In the genomic region with DNA sequence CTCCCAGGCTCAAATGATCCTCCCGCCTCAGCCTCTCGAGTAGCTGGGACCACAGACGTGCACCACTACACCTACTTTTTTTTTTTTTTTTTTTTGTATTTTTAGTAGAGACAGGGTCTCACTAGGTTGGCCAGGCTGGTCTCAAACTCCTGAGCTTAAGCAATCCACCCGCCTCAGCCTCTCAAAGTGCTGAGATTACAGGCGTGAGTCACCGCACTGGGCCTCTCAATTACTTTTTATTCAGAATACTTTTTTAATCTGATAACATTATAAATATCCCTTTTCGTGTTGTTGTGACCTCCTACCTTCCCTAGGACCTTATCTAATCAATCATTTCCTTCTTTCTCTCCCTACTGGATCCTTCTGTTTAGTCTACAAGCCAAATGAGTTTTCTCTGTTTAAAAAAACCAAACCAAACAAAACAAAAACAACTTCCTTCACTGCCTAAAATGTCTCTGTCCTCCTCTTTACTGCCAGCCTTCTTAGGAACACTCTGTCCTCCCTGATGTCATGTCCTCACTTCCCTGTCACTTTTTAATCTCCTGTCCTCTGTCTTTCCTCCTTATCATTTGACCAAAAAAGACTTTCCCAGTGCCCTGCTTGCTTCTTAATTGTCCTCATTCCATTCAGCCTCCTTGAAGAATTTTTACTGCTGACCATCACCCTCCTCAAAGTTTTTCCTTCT, we compare ENCODE assay signal across 18 cellular contexts.
DNase-seq lines count a peak whose midpoint lies in the region; ATAC-seq, FAIRE-seq and TF ChIP-seq lines count a peak whose summit lies in the region.
"Had no signal": no experiment of that assay in that cellular context is flagged by ENCODE, and none has a peak within 500 bp of the region (broad histone marks: within the 10 kb centered on the region; RNA-seq: fewer than 3 reads in every experiment).

No MANE protein-coding gene starts in this region.

- H3K4me3 ChIP-seq in heart left ventricle, result no peak overlapping the region
- H3K4me3 ChIP-seq in endothelial cell of umbilical vein (replicated peaks in 1 of 3; ENCODE audit: insufficient read depth in 1 of 3, low read depth in 1 of 3, low read length in 3 of 3), result no peak overlapping the region
- no peak overlapping the region for H3K4me3 ChIP-seq in parathyroid adenoma (ENCODE audit: low read depth, low read length)
- no peak overlapping the region for H3K4me3 ChIP-seq in tibial artery
- H3K4me3 ChIP-seq: GM23338 had no signal

- no peaks in the 10 kb centered on the region for H3K36me3 ChIP-seq in heart left ventricle
- no peaks in the 10 kb centered on the region for H3K36me3 ChIP-seq in endothelial cell of umbilical vein (ENCODE audit: control insufficient read depth in 2 of 2, extremely low read depth in 1 of 2, insufficient read depth in 2 of 2, low read length in 2 of 2)
- H3K36me3 ChIP-seq in parathyroid adenoma (ENCODE audit: control insufficient read depth, insufficient read depth, low read length), result no peaks in the 10 kb centered on the region
- no peaks in the 10 kb centered on the region for H3K36me3 ChIP-seq in tibial artery

- no TSS peak for BruUV-seq in endothelial cell of umbilical vein (replicated peaks; lab: Mats Ljungman, UMichigan)

- no peak for TF ChIP-seq CTCF in heart left ventricle (IDR thresholded peaks at IDR 0.05)
- TF ChIP-seq CTCF in endothelial cell of umbilical vein (IDR thresholded peaks at IDR 0.05; ENCODE audit: extremely low read depth in 1 of 2, insufficient read depth in 1 of 2, low read depth in 1 of 2, low read length in 2 of 2), result no peak
- TF ChIP-seq CTCF in parathyroid adenoma (IDR thresholded peaks at IDR 0.05), result no peak
- no peak for TF ChIP-seq CTCF in tibial artery (IDR thresholded peaks at IDR 0.05)

- H3K79me2 ChIP-seq in endothelial cell of umbilical vein (ENCODE audit: control insufficient read depth, insufficient read depth, low read length) (no peaks in the 10 kb centered on the region), parathyroid adenoma (peaks cover 4% of the 10 kb centered on the region)

- H3K9ac ChIP-seq in endothelial cell of umbilical vein (replicated peaks; ENCODE audit: extremely low read depth, insufficient read depth, low read length) (no peak overlapping the region), parathyroid adenoma (no peak overlapping the region)

- CTCF ChIA-PET in endothelial cell of umbilical vein (lab: Charles Lee), result interaction anchor here (1.2 to 1.5 kb wide), 2 partner anchors 8 to 106 kb away, joined by 3 to 5 read pairs; no protein-coding TSS in a partner anchor

- no peak for ATAC-seq in heart left ventricle
- no peak for ATAC-seq in GM19395 (IDR thresholded peaks at IDR 0.05; ENCODE audit: unreplicated experiment)
- ATAC-seq: GM23338, PC-3 had no signal

- H3K27me3 ChIP-seq in heart left ventricle (no peaks in the 10 kb centered on the region), endothelial cell of umbilical vein (ENCODE audit: control insufficient read depth in 2 of 2, insufficient read depth in 2 of 2, low read length in 2 of 2) (no peaks in the 10 kb centered on the region), parathyroid adenoma (ENCODE audit: control insufficient read depth, insufficient read depth, low read length) (no peaks in the 10 kb centered on the region), tibial artery (no peaks in the 10 kb centered on the region)

- H3K9me1 ChIP-seq in endothelial cell of umbilical vein (replicated peaks; ENCODE audit: control insufficient read depth, extremely low read depth, insufficient read depth, low read length), result no peaks in the 10 kb centered on the region

- WGBS in heart left ventricle, 4 donors, result 68 to 78% (median 70%) methylated on average over 7 of the region's 7 CpGs

- dilution Hi-C loops in endothelial cell of umbilical vein (cut with MboI; ENCODE audit: extremely low pct_ligation_motif_present, low sequenced_read_pairs), result no loop called here

- POLR2A ChIA-PET in endothelial cell of umbilical vein (lab: Charles Lee), result no interaction called here

- peak overlapping the region in 10 of 12 donors; percentile 2 to 58 (median 38) for H3K27ac ChIP-seq in heart left ventricle
- no peak overlapping the region for H3K27ac ChIP-seq in endothelial cell of umbilical vein (ENCODE audit: insufficient read depth, low read depth, low read length)
- H3K27ac ChIP-seq in parathyroid adenoma, result peak overlapping the region; percentile 40
- peak overlapping the region; percentile 51 to 54 for H3K27ac ChIP-seq in tibial artery

- DNase-seq in heart left ventricle, result no peak
- DNase-seq in cardiac septum (ENCODE audit: low spot score), result no peak
- DNase-seq in endothelial cell of umbilical vein (ENCODE audit: low read depth, low spot score), result peak; percentile 7
- DNase-seq in tibial artery, result no peak
- DNase-seq in EL, result no peak
- DNase-seq in cerebellar nuclear complex (lab: John Stamatoyannopoulos, UW), result no peak
- DNase-seq: Calu3; CD4-positive, CD25-positive, alpha-beta regulatory T cell; GDM1; KG1; NCI-H1092; NCI-H187; NCI-H748 treated with DMSO at 0.1 percent for 48 hours; PC-3 had no signal

- H3K4me2 ChIP-seq in endothelial cell of umbilical vein (ENCODE audit: insufficient read depth, low read length), result no peak overlapping the region
- H3K4me2 ChIP-seq in parathyroid adenoma (ENCODE audit: low read length), result no peak overlapping the region
- H3K4me2 ChIP-seq: GM23338 had no signal

- no peaks in the 10 kb centered on the region for H4K20me1 ChIP-seq in endothelial cell of umbilical vein (replicated peaks; ENCODE audit: control insufficient read depth, extremely low read depth, insufficient read depth, low read length)

- FAIRE-seq in endothelial cell of umbilical vein (lab: Jason Lieb, UNC), result peak; percentile 55
- FAIRE-seq: GM12892 had no signal

- H3K4me1 ChIP-seq in heart left ventricle (peaks cover 0 to 22% (median under 1%) of the 10 kb centered on the region in 12 donors), endothelial cell of umbilical vein (ENCODE audit: control insufficient read depth, extremely low read depth, insufficient read depth, low read length) (no peaks in the 10 kb centered on the region), parathyroid adenoma (peaks cover 5% of the 10 kb centered on the region), tibial artery (peaks cover 0 to 35% (median 1%) of the 10 kb centered on the region in 4 donors)

- intact Hi-C loops in heart left ventricle (cut with DNase I), result loop anchor here in 1 of 10 donors (10.0 kb wide), 1 partner anchor 194 kb away; the partner anchor contains the start of gene RBM24
- intact Hi-C loops in cardiac septum (cut with DNase I), result no loop called here
- intact Hi-C loops in endothelial cell of umbilical vein (cut with micrococcal nuclease), result no loop called here
- intact Hi-C loops in tibial artery (cut with DNase I; ENCODE audit: low total_unique reads), result no loop called here

- H2AFZ ChIP-seq in endothelial cell of umbilical vein (ENCODE audit: low read depth, low read length), result no peak overlapping the region
- H2AFZ ChIP-seq in parathyroid adenoma, result peak overlapping the region; percentile 30
- H2AFZ ChIP-seq: GM23338 had no signal

- TF ChIP-seq POLR2A in heart left ventricle (IDR thresholded peaks at IDR 0.05) (no peak), endothelial cell of umbilical vein (IDR thresholded peaks at IDR 0.05; ENCODE audit: low read depth, low read length) (no peak)

- H3K9me3 ChIP-seq in heart left ventricle (no peaks in the 10 kb centered on the region), endothelial cell of umbilical vein (replicated peaks; ENCODE audit: control insufficient read depth, insufficient read depth, low read length) (no peaks in the 10 kb centered on the region), parathyroid adenoma (ENCODE audit: control insufficient read depth, low read length) (no peaks in the 10 kb centered on the region), tibial artery (no peaks in the 10 kb centered on the region)

TF ChIP-seq in endothelial cell of umbilical vein, 7 proteins besides CTCF, POLR2A, EP300 and RAD21:
- TF ChIP-seq EZH2 (IDR thresholded peaks at IDR 0.05; ENCODE audit: borderline replicate concordance, low read depth, low read length, severe bottlenecking), result no peak
- TF ChIP-seq FOS (IDR thresholded peaks at IDR 0.05; ENCODE audit: borderline replicate concordance, insufficient read depth, low read length), result no peak
- no peak for TF ChIP-seq MAX (IDR thresholded peaks at IDR 0.05; ENCODE audit: insufficient read depth, insufficient read length)
- TF ChIP-seq POLR2AphosphoS5 (IDR thresholded peaks at IDR 0.05; ENCODE audit: insufficient read depth, low read depth, low read length), result no peak
- TF ChIP-seq MYC (IDR thresholded peaks at IDR 0.05; ENCODE audit: low read depth, low read length), result no peak
- TF ChIP-seq GATA2 (IDR thresholded peaks at IDR 0.05; ENCODE audit: insufficient read depth, insufficient read length, low read depth, low read length), result no peak
- TF ChIP-seq JUN (IDR thresholded peaks at IDR 0.05; ENCODE audit: borderline replicate concordance, insufficient read depth, insufficient read length, low read depth), result no peak
